Comparison of ENCODE assay signal across 8 cellular contexts in genomic region chr15:78638658-78639314, GRCh38. TPM values are rescaled to one million over a fixed set of nuclear protein-coding genes. Genes with fewer than 3 reads are reported as not detected.
DNase-seq lines count a peak whose midpoint lies in the region; ATAC-seq and TF ChIP-seq lines count a peak whose summit lies in the region.

No MANE protein-coding gene starts in this region.

- H3K27ac Mint-ChIP-seq in Caco-2 (ENCODE audit: unreplicated experiment) = no peak overlapping the region

- TF ChIP-seq CTCF in Caco-2 (IDR thresholded peaks at IDR 0.05; ENCODE audit: insufficient read depth in 1 of 2, low read depth in 1 of 2, low read length in 1 of 2, severe bottlenecking in 1 of 2, unreplicated experiment in 1 of 2) = peak; percentile 50 to 66
- TF ChIP-seq CTCF in OCI-LY3 (IDR thresholded peaks at IDR 0.05; ENCODE audit: low read depth, low read length) = peak; percentile 88

- POLR2A ChIA-PET in Caco-2 (lab: Charles Lee) = no interaction called here

- H3K4me2 ChIP-seq in OCI-LY3 (ENCODE audit: low read length) = no peak overlapping the region

- intact Hi-C loops in Caco-2 (cut with micrococcal nuclease; ENCODE audit: unreplicated experiment) = loop anchor here (1.0 kb wide), 1 partner anchor 71 kb away; no protein-coding TSS in a partner anchor

- no peak overlapping the region for H3K4me3 Mint-ChIP-seq in Caco-2 (ENCODE audit: unreplicated experiment)

- peak; percentile 76 to 79 for DNase-seq in Caco-2
- peak; percentile 20 for DNase-seq in HK-2 (ENCODE audit: unreplicated experiment)
- peak; percentile 31 for DNase-seq in activated naive CD4-positive, alpha-beta T cell treated with Interleukin-2 at 50 U/mL for 16 hours
- DNase-seq in hepatic stellate cell (ENCODE audit: low spot score) = peak; percentile 58
- peak; percentile 25 to 57 for DNase-seq in stimulated activated CD4-positive, alpha-beta T cell treated with anti-CD3 and anti-CD28 coated beads, Interleukin-12 subunit alpha, Interleukin-12 subunit beta, amount 100 ng/mL, for 24 hours (ENCODE audit: low read depth in 2 of 2)

- no peaks in the 10 kb centered on the region for H3K36me3 ChIP-seq in Caco-2 (ENCODE audit: control insufficient read depth, insufficient read depth, low read length)
- no peaks in the 10 kb centered on the region for H3K36me3 ChIP-seq in OCI-LY3 (replicated peaks; ENCODE audit: low read depth, low read length)

- no TSS peak for BruUV-seq in Caco-2 (replicated peaks; lab: Mats Ljungman, UMichigan)

- no peaks in the 10 kb centered on the region for H3K36me3 Mint-ChIP-seq in Caco-2 (ENCODE audit: insufficient read depth, unreplicated experiment)

- ATAC-seq in HG03139 (IDR thresholded peaks at IDR 0.05; ENCODE audit: unreplicated experiment) = no peak
- ATAC-seq in HG03095 (IDR thresholded peaks at IDR 0.05; ENCODE audit: unreplicated experiment) = no peak

- H3K9ac ChIP-seq in OCI-LY3 (ENCODE audit: low read length) = no peak overlapping the region

- CTCF ChIA-PET in Caco-2 (lab: Charles Lee) = interaction anchor here (0.7 to 1.5 kb wide), 2 partner anchors 71 to 729 kb away, joined by 3 to 5 read pairs; no protein-coding TSS in a partner anchor

- no peak overlapping the region for H2AFZ ChIP-seq in OCI-LY3 (ENCODE audit: low read depth, low read length)

- no peaks in the 10 kb centered on the region for H3K4me1 Mint-ChIP-seq in Caco-2 (ENCODE audit: low read depth, unreplicated experiment)

- no peaks in the 10 kb centered on the region for H3K9me3 ChIP-seq in Caco-2
- H3K9me3 ChIP-seq in OCI-LY3 (ENCODE audit: insufficient read depth, low read length) = no peaks in the 10 kb centered on the region

- H3K9me3 Mint-ChIP-seq in Caco-2 (ENCODE audit: unreplicated experiment) = no peaks in the 10 kb centered on the region

- H3K4me3 ChIP-seq in Caco-2 (ENCODE audit: low read depth, low read length) = no peak overlapping the region
- H3K4me3 ChIP-seq in OCI-LY3 (ENCODE audit: low read length) = no peak overlapping the region

- H3K4me1 ChIP-seq in Caco-2 (no peaks in the 10 kb centered on the region), OCI-LY3 (ENCODE audit: low read length) (peaks cover 8% of the 10 kb centered on the region; the same call in 1 of the 2 replicates)

- H3K27ac ChIP-seq in OCI-LY3 (ENCODE audit: low read length) = no peak overlapping the region

- no peaks in the 10 kb centered on the region for H3K79me2 ChIP-seq in OCI-LY3 (ENCODE audit: low read length)

- peaks cover 10% of the 10 kb centered on the region for H3K27me3 Mint-ChIP-seq in Caco-2 (ENCODE audit: insufficient read depth, unreplicated experiment)

- no peaks in the 10 kb centered on the region for H4K20me1 ChIP-seq in OCI-LY3 (ENCODE audit: insufficient read depth, low read length)

- H3K27me3 ChIP-seq in Caco-2 (replicated peaks; ENCODE audit: control insufficient read depth, insufficient read depth, low read length) = no peaks in the 10 kb centered on the region
- H3K27me3 ChIP-seq in OCI-LY3 (ENCODE audit: low read depth, low read length) = no peaks in the 10 kb centered on the region

RNA-seq across cellular contexts. Expression of gene CHRNB4, which starts 2.2 kb away (rescaled TPM):
- 1.3 TPM in 1 of 2 replicates, not detected in the other for total RNA-seq in Caco-2 (2022)

RNA-seq across cellular contexts. Expression of gene CHRNA3, which starts 18.0 kb away (rescaled TPM):
- not detected in 2 replicates for total RNA-seq in Caco-2 (2022)

Comparison
In these comparisons a context has a peak if more than half of its experiments do, and no peak if none do; other contexts are left out.
1. DNase-seq: peak in every context shown above with its lines; median percentile 78 in Caco-2; 58 in hepatic stellate cell; 41 in stimulated activated CD4-positive, alpha-beta T cell treated with anti-CD3 and anti-CD28 coated beads, Interleukin-12 subunit alpha, Interleukin-12 subunit beta, amount 100 ng/mL, for 24 hours; 31 in activated naive CD4-positive, alpha-beta T cell treated with Interleukin-2 at 50 U/mL for 16 hours; 20 in HK-2.